ENCODE assay signal across 8 cellular contexts in genomic region chr14:72904840-72905561, GRCh38. TPM values are rescaled to one million over a fixed set of nuclear protein-coding genes. Genes with fewer than 3 reads are reported as not detected.
A peak's percentile ranks its signal among the peaks of the same experiment; 100 is the strongest.
DNase-seq lines count a peak whose midpoint lies in the region; ATAC-seq and TF ChIP-seq lines count a peak whose summit lies in the region.

No MANE protein-coding gene starts in this region.

- H3K9ac ChIP-seq in KMS-11 (no peak overlapping the region), parathyroid adenoma (no peak overlapping the region)

- H2AFZ ChIP-seq in KMS-11 (ENCODE audit: low read depth): peak overlapping the region; percentile 22; the same call in 1 of the 2 replicates
- no peak overlapping the region for H2AFZ ChIP-seq in parathyroid adenoma

- H3K4me3 ChIP-seq in KMS-11 (IDR thresholded peaks at IDR 0.05; ENCODE audit: insufficient read depth, low read depth, low read length): no peak overlapping the region
- no peak overlapping the region for H3K4me3 ChIP-seq in SJCRH30
- no peak overlapping the region for H3K4me3 ChIP-seq in parathyroid adenoma (ENCODE audit: low read depth, low read length)

- TF ChIP-seq CTCF in KMS-11 (conservative IDR thresholded peaks at IDR 0.05; ENCODE audit: low read depth, low read length) (peak; percentile 92), parathyroid adenoma (IDR thresholded peaks at IDR 0.05) (peak; percentile 97)

- H3K4me1 ChIP-seq in KMS-11 (ENCODE audit: low read depth, poor library complexity, severe bottlenecking) (peaks cover 9% of the 10 kb centered on the region), SJCRH30 (peaks cover 15% of the 10 kb centered on the region), parathyroid adenoma (no peaks in the 10 kb centered on the region)

- no peak overlapping the region for H3K4me2 ChIP-seq in KMS-11
- H3K4me2 ChIP-seq in parathyroid adenoma (ENCODE audit: low read length): no peak overlapping the region

- H3K27ac ChIP-seq in KMS-11 (no peak overlapping the region), SJCRH30 (no peak overlapping the region), parathyroid adenoma (no peak overlapping the region)

- no peaks in the 10 kb centered on the region for H3K36me3 ChIP-seq in KMS-11 (ENCODE audit: insufficient read depth)
- no peaks in the 10 kb centered on the region for H3K36me3 ChIP-seq in SJCRH30
- no peaks in the 10 kb centered on the region for H3K36me3 ChIP-seq in parathyroid adenoma (ENCODE audit: control insufficient read depth, insufficient read depth, low read length)

- H3K79me2 ChIP-seq in KMS-11 (ENCODE audit: insufficient read depth, low read depth): no peaks in the 10 kb centered on the region
- H3K79me2 ChIP-seq in parathyroid adenoma: no peaks in the 10 kb centered on the region

- ATAC-seq in HG02938 (IDR thresholded peaks at IDR 0.05; ENCODE audit: unreplicated experiment) (no peak), GM21515 (IDR thresholded peaks at IDR 0.05; ENCODE audit: unreplicated experiment) (no peak)

- H3K9me3 ChIP-seq in SJCRH30 (replicated peaks) (no peaks in the 10 kb centered on the region), parathyroid adenoma (ENCODE audit: control insufficient read depth, low read length) (no peaks in the 10 kb centered on the region)

- DNase-seq in DMS53 treated with DMSO at 0.1 percent for 48 hours (lab: John Stamatoyannopoulos, UW; ENCODE audit: unreplicated experiment) (peak; percentile 30), SJCRH30 (peak; percentile 29 to 70), germinal center (ENCODE audit: low spot score) (peak; percentile 61)
- DNase-seq in activated naive CD4-positive, alpha-beta T cell (lab: John Stamatoyannopoulos, UW): peak in 3 of 4 experiments; percentile 5 to 32 (median 21)

- H3K27me3 ChIP-seq in KMS-11 (ENCODE audit: insufficient read depth, low read depth): no peaks in the 10 kb centered on the region
- H3K27me3 ChIP-seq in SJCRH30: no peaks in the 10 kb centered on the region
- H3K27me3 ChIP-seq in parathyroid adenoma (ENCODE audit: control insufficient read depth, insufficient read depth, low read length): no peaks in the 10 kb centered on the region

- H4K20me1 ChIP-seq in KMS-11 (ENCODE audit: insufficient read depth): no peaks in the 10 kb centered on the region

RNA-seq across cellular contexts. Expression of gene DPF3, which starts 11.1 kb away (rescaled TPM):
- total RNA-seq in SJCRH30 (2014; rRNA removed; shearing (Covaris generic)): 0.25 and 0.79 TPM in 2 replicates

RNA-seq across cellular contexts. Expression of gene DCAF4, which starts 21.3 kb away (rescaled TPM):
- 16.1 and 17.0 TPM in 2 replicates for total RNA-seq in SJCRH30 (2014; rRNA removed; shearing (Covaris generic))
